11 cellular contexts compared by ENCODE assay signal in genomic region chr10:35413985-35414861, GRCh38.
DNase-seq lines count a peak whose midpoint lies in the region; ATAC-seq lines count a peak whose summit lies in the region.
"Had no signal": no experiment of that assay in that cellular context is flagged by ENCODE, and none has a peak within 500 bp of the region (broad histone marks: within the 10 kb centered on the region; RNA-seq: fewer than 3 reads in every experiment).

No MANE protein-coding gene starts in this region.

- no peak overlapping the region for H3K4me3 Mint-ChIP-seq in stimulated activated memory B cell treated with anti-CD40 and anti-IgM and Interleukin-4, amounts not matched to agents 10 μg/mL and 1 μg/mL and 100 μg/mL, for 72 hours

- H3K4me1 Mint-ChIP-seq in stimulated activated memory B cell treated with anti-CD40 and anti-IgM and Interleukin-4, amounts not matched to agents 10 μg/mL and 1 μg/mL and 100 μg/mL, for 72 hours, result peaks cover 40% of the 10 kb centered on the region

- DNase-seq in activated gamma-delta T cell treated with Interleukin-2 at 50 U/mL for 16 hours, result peak; percentile 21
- no peak for DNase-seq in activated gamma-delta T cell (lab: John Stamatoyannopoulos, UW)
- DNase-seq in activated naive CD4-positive, alpha-beta T cell treated with anti-CD3 and anti-CD28 coated beads, Interleukin-2, amount 50 U/mL, for 72 hours (ENCODE audit: low spot score in 2 of 2), result peak in 1 of 2 donors; percentile 40
- peak; percentile 57 for DNase-seq in iris pigment epithelial cell (ENCODE audit: low read depth)
- DNase-seq in SIG-M5 (lab: John Stamatoyannopoulos, UW), result no peak
- no peak for DNase-seq in NCI-H1436 treated with DMSO at 0.1 percent for 48 hours (lab: John Stamatoyannopoulos, UW)
- DNase-seq: aorta, NCI-H2081 treated with DMSO at 0.1 percent for 48 hours had no signal

- H3K9me3 Mint-ChIP-seq in activated naive CD4-positive, alpha-beta T cell treated with anti-CD3 and anti-CD28 coated beads, Interleukin-2, amount 50 U/mL, for 72 hours, result no peaks in the 10 kb centered on the region
- no peaks in the 10 kb centered on the region for H3K9me3 Mint-ChIP-seq in stimulated activated memory B cell treated with anti-CD40 and anti-IgM and Interleukin-4, amounts not matched to agents 10 μg/mL and 1 μg/mL and 100 μg/mL, for 72 hours

- no peak overlapping the region for H3K27ac Mint-ChIP-seq in activated naive CD4-positive, alpha-beta T cell treated with anti-CD3 and anti-CD28 coated beads, Interleukin-2, amount 50 U/mL, for 72 hours
- H3K27ac Mint-ChIP-seq in stimulated activated memory B cell treated with anti-CD40 and anti-IgM and Interleukin-4, amounts not matched to agents 10 μg/mL and 1 μg/mL and 100 μg/mL, for 72 hours, result peak overlapping the region; percentile 18

- H3K27me3 Mint-ChIP-seq in stimulated activated memory B cell treated with anti-CD40 and anti-IgM and Interleukin-4, amounts not matched to agents 10 μg/mL and 1 μg/mL and 100 μg/mL, for 72 hours, result no peaks in the 10 kb centered on the region

- ATAC-seq in activated naive CD4-positive, alpha-beta T cell treated with anti-CD3 and anti-CD28 coated beads, Interleukin-2, amount 50 U/mL, for 72 hours, result peak; percentile 79 to 80
- ATAC-seq in stimulated activated memory B cell treated with anti-CD40 and anti-IgM and Interleukin-4, amounts not matched to agents 10 μg/mL and 1 μg/mL and 100 μg/mL, for 72 hours, result no peak
- ATAC-seq in GM18909 (IDR thresholded peaks at IDR 0.05; ENCODE audit: poor library complexity, unreplicated experiment), result no peak
- ATAC-seq: GM12878 had no signal

- H3K36me3 Mint-ChIP-seq in activated naive CD4-positive, alpha-beta T cell treated with anti-CD3 and anti-CD28 coated beads, Interleukin-2, amount 50 U/mL, for 72 hours, result peaks cover 0 to 6% of the 10 kb centered on the region in 2 donors
- H3K36me3 Mint-ChIP-seq in stimulated activated memory B cell treated with anti-CD40 and anti-IgM and Interleukin-4, amounts not matched to agents 10 μg/mL and 1 μg/mL and 100 μg/mL, for 72 hours, result no peaks in the 10 kb centered on the region

Comparison
In these comparisons a context has a peak if more than half of its experiments do, and no peak if none do; other contexts are left out.
1. DNase-seq: peak in activated gamma-delta T cell treated with Interleukin-2 at 50 U/mL for 16 hours (single experiment) and iris pigment epithelial cell (single experiment); none in activated gamma-delta T cell (single experiment), SIG-M5 (single experiment) and NCI-H1436 treated with DMSO at 0.1 percent for 48 hours (single experiment).
2. ATAC-seq: peak in activated naive CD4-positive, alpha-beta T cell treated with anti-CD3 and anti-CD28 coated beads, Interleukin-2, amount 50 U/mL, for 72 hours (2 of 2); none in stimulated activated memory B cell treated with anti-CD40 and anti-IgM and Interleukin-4, amounts not matched to agents 10 μg/mL and 1 μg/mL and 100 μg/mL, for 72 hours (single experiment) and GM18909 (single experiment).